In genomic region chr17:30477083-30477757, GRCh38 we compare ENCODE assay signal across 8 cellular contexts. TPM values are rescaled to one million over a fixed set of nuclear protein-coding genes. Genes with fewer than 3 reads are reported as not detected.
DNase-seq lines count a peak whose midpoint lies in the region; ATAC-seq and TF ChIP-seq lines count a peak whose summit lies in the region.

Gene GOSR1, plus strand, starts transcription at chr17:30477408. Its CDS starts 26 bp downstream, at chr17:30477434.

- H3K9ac ChIP-seq in ES-I3 (ENCODE audit: low read depth, low read length), result peak within 1 kb of the TSS; percentile 68

- H3K36me3 Mint-ChIP-seq in natural killer cell treated with Interleukin-12 subunit alpha and Interleukin-12 subunit beta and Interleukin-15 and Interleukin-18, amount 100 ng/mL, for 72 hours, result peaks cover 10% of the 10 kb centered on the region

- peak within 1 kb of the TSS; percentile 91 to 96 for H3K27ac Mint-ChIP-seq in natural killer cell treated with Interleukin-12 subunit alpha and Interleukin-12 subunit beta and Interleukin-15 and Interleukin-18, amount 100 ng/mL, for 72 hours

- no peaks in the 10 kb centered on the region for H3K9me3 ChIP-seq in ES-I3 (ENCODE audit: control insufficient read depth, insufficient read depth, low read length)

- H3K27me3 Mint-ChIP-seq in natural killer cell treated with Interleukin-12 subunit alpha and Interleukin-12 subunit beta and Interleukin-15 and Interleukin-18, amount 100 ng/mL, for 72 hours, result no peaks in the 10 kb centered on the region

- no peaks in the 10 kb centered on the region for H3K9me3 Mint-ChIP-seq in natural killer cell treated with Interleukin-12 subunit alpha and Interleukin-12 subunit beta and Interleukin-15 and Interleukin-18, amount 100 ng/mL, for 72 hours

- peaks cover 24 to 32% of the 10 kb centered on the region in 2 donors for H3K4me1 Mint-ChIP-seq in natural killer cell treated with Interleukin-12 subunit alpha and Interleukin-12 subunit beta and Interleukin-15 and Interleukin-18, amount 100 ng/mL, for 72 hours (ENCODE audit: low read depth in 2 of 2)

- peak; percentile 99 for ATAC-seq in natural killer cell treated with Interleukin-12 subunit alpha and Interleukin-12 subunit beta and Interleukin-15 and Interleukin-18, amount 100 ng/mL, for 72 hours
- ATAC-seq in stimulated activated naive CD8-positive, alpha-beta T cell treated with anti-CD3 and anti-CD28 coated beads, Interleukin-15, Interleukin-2, amounts not matched to agents 100 U/mL and 50 U/mL, for 24 hours, result peak; percentile 99

- H3K4me3 ChIP-seq in fibroblast of pulmonary artery (replicated peaks; ENCODE audit: low read depth, low read length), result peak within 1 kb of the TSS; percentile 88

- TF ChIP-seq CTCF in fibroblast of pulmonary artery (IDR thresholded peaks at IDR 0.05; ENCODE audit: low read length, missing control alignments), result peak; percentile 70

- peaks cover 2% of the 10 kb centered on the region; the same call in 1 of the 2 replicates for H3K36me3 ChIP-seq in ES-I3 (ENCODE audit: insufficient read depth, low read length)

- no peaks in the 10 kb centered on the region for H3K4me1 ChIP-seq in ES-I3 (ENCODE audit: insufficient read depth, low read length)

- H3K4me3 Mint-ChIP-seq in natural killer cell treated with Interleukin-12 subunit alpha and Interleukin-12 subunit beta and Interleukin-15 and Interleukin-18, amount 100 ng/mL, for 72 hours, result peak within 1 kb of the TSS; percentile 96

- DNase-seq in H4 (ENCODE audit: low spot score) (peak; percentile 95), LoVo (ENCODE audit: low spot score) (peak; percentile 97), SHP77 (lab: John Stamatoyannopoulos, UW) (peak; percentile 91), fibroblast of pulmonary artery (ENCODE audit: low read depth) (peak; percentile 97)
- DNase-seq in activated effector memory CD4-positive, alpha-beta T cell treated with Interleukin-2 at 50 U/mL for 16 hours, result peak; percentile 87
- DNase-seq in natural killer cell treated with Interleukin-12 subunit alpha and Interleukin-12 subunit beta and Interleukin-15 and Interleukin-18, amount 100 ng/mL, for 72 hours (ENCODE audit: low spot score), result peak; percentile 93
- peak; percentile 92 for DNase-seq in stimulated activated naive CD8-positive, alpha-beta T cell treated with anti-CD3 and anti-CD28 coated beads, Interleukin-15, Interleukin-2, amounts not matched to agents 100 U/mL and 50 U/mL, for 24 hours

RNA-seq across cellular contexts. Expression of gene GOSR1, which starts in this region (rescaled TPM):
- total RNA-seq in H4 (2014; rRNA removed; shearing (Covaris generic)), result 29.7 and 51.4 TPM in 2 replicates
- total RNA-seq in natural killer cell treated with Interleukin-12 subunit alpha and Interleukin-12 subunit beta and Interleukin-15 and Interleukin-18, amount 100 ng/mL, for 72 hours, result 10 to 100 TPM; 59.2 to 62.0 TPM

Comparison
In these comparisons a context has a peak if more than half of its experiments do, and no peak if none do; other contexts are left out.
1. Peak in every context shown above with its lines: DNase-seq, ATAC-seq and H3K4me3 ChIP-seq.